20 cellular contexts compared by ENCODE assay signal in the genomic region with DNA sequence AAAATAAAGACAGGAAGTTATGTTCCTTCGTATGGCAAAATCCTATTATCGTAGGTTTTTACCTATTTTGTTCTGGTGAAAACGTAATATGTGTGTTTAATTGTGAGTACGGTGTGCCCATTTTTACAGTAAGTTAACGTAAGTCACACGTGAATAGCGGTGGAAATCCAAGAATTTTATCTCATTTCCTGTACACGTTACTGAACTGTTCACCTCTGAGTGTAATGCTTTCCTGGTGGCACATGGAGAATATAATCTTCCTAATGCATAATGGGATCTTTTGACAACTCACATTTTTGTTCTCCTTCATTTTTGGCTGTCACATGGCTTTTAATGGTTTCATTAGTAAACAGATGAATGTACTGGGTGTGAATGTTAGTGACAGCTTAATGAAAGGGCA.
"Had no signal": no experiment of that assay in that cellular context is flagged by ENCODE, and none has a peak within 500 bp of the region (broad histone marks: within the 10 kb centered on the region; RNA-seq: fewer than 3 reads in every experiment).

No MANE protein-coding gene starts in this region.

- H3K27ac ChIP-seq: adrenal gland, cardiac muscle cell, colonic mucosa, pancreas, VCaP had no signal

- H3K27ac Mint-ChIP-seq: stimulated activated effector memory CD8-positive, alpha-beta T cell treated with anti-CD3 and anti-CD28 coated beads, Interleukin-12 subunit alpha, Interleukin-12 subunit beta, amount 100 ng/mL, for 72 hours had no signal

- H3K36me3 ChIP-seq: colonic mucosa, thyroid gland had no signal

- H3K27me3 ChIP-seq: adrenal gland, cardiac muscle cell, colonic mucosa, pancreas, thyroid gland had no signal

- H3K4me3 ChIP-seq: adrenal gland, cardiac muscle cell, colonic mucosa, mucosa of descending colon, pancreas, thyroid gland had no signal

- H3K9me3 ChIP-seq: adrenal gland, colonic mucosa, mucosa of descending colon, pancreas, thyroid gland had no signal

- DNase-seq: activated CD4-positive, alpha-beta T cell treated with anti-CD3 and anti-CD28 coated beads for 1 hour; activated CD4-positive, alpha-beta T cell treated with anti-CD3 and anti-CD28 coated beads, Interleukin-2, amount 50 U/mL, for 4 hours; activated naive CD4-positive, alpha-beta T cell treated with anti-CD3 and anti-CD28 coated beads, Interleukin-2, amount 50 U/mL, for 16 hours; activated T-cell treated with anti-CD3 and anti-CD28 coated beads for 4 hours; adrenal gland; colonic mucosa; effector CD8-positive, alpha-beta T cell; foreskin melanocyte; head of caudate nucleus; mammary epithelial cell; mucosa of descending colon; naive thymus-derived CD4-positive, alpha-beta T cell; pancreas; stimulated activated CD4-positive, alpha-beta T cell treated with anti-CD3 and anti-CD28 coated beads, Interleukin-12 subunit alpha, Interleukin-12 subunit beta, amount 100 ng/mL, for 4 hours; stimulated activated CD4-positive, alpha-beta T cell treated with anti-CD3 and anti-CD28 coated beads, Interleukin-2, amount 100 ng/mL, for 24 hours; T-helper 9 cell; thyroid gland had no signal

- H3K4me1 ChIP-seq: colonic mucosa, pancreas had no signal

- ATAC-seq: mucosa of descending colon; naive thymus-derived CD4-positive, alpha-beta T cell; stimulated activated effector memory CD8-positive, alpha-beta T cell treated with anti-CD3 and anti-CD28 coated beads, Interleukin-12 subunit alpha, Interleukin-12 subunit beta, amount 100 ng/mL, for 72 hours had no signal

- H3K9me3 Mint-ChIP-seq: naive thymus-derived CD4-positive, alpha-beta T cell; stimulated activated effector memory CD8-positive, alpha-beta T cell treated with anti-CD3 and anti-CD28 coated beads, Interleukin-12 subunit alpha, Interleukin-12 subunit beta, amount 100 ng/mL, for 72 hours had no signal

- H3K27me3 Mint-ChIP-seq: naive thymus-derived CD4-positive, alpha-beta T cell had no signal

- H3K4me3 Mint-ChIP-seq: naive thymus-derived CD4-positive, alpha-beta T cell; stimulated activated effector memory CD8-positive, alpha-beta T cell treated with anti-CD3 and anti-CD28 coated beads, Interleukin-12 subunit alpha, Interleukin-12 subunit beta, amount 100 ng/mL, for 72 hours had no signal
